2 cellular contexts compared by ENCODE assay signal in the genomic region with DNA sequence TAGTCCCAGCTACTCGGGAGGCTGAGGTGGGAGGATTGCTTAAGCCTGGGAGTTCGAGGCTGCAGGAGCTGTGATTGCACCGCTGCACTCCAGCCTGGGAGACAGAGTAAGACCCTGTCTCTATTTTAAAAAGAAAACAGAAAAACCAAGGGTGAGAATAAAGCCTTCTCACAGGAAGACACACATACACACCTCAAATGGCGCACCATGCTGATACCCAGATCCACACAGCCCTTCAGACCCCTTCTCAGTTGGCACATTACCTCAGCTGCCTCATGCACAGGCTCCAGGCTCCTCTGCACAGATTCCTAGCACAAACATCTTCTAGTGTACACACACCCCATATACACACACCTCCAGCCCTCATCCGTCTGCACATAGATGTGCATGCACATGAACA.
TF ChIP-seq lines count a peak whose summit lies in the region.

No MANE protein-coding gene starts in this region.

TF ChIP-seq in GM12891, 5 proteins besides CTCF, POLR2A, EP300 and RAD21:
- TF ChIP-seq SPI1 (IDR thresholded peaks at IDR 0.05; ENCODE audit: low read depth, low read length) = no peak
- TF ChIP-seq POLR2AphosphoS5 (IDR thresholded peaks at IDR 0.05; ENCODE audit: low read depth, low read length) = no peak
- TF ChIP-seq POU2F2 (IDR thresholded peaks at IDR 0.05; ENCODE audit: low read depth, low read length) = no peak
- no peak for TF ChIP-seq TAF1 (IDR thresholded peaks at IDR 0.05; ENCODE audit: low read depth, low read length)
- no peak for TF ChIP-seq PAX5 (IDR thresholded peaks at IDR 0.05; ENCODE audit: insufficient read depth, low read length, severe bottlenecking)

TF ChIP-seq in GM12878, 131 proteins besides CTCF, POLR2A, EP300 and RAD21:
- TF ChIP-seq SMARCA5 (IDR thresholded peaks at IDR 0.05) = 0 out of 2 replicates have a peak, but pooled peaks have one; percentile 1
- TF ChIP-seq, protein P1, sequence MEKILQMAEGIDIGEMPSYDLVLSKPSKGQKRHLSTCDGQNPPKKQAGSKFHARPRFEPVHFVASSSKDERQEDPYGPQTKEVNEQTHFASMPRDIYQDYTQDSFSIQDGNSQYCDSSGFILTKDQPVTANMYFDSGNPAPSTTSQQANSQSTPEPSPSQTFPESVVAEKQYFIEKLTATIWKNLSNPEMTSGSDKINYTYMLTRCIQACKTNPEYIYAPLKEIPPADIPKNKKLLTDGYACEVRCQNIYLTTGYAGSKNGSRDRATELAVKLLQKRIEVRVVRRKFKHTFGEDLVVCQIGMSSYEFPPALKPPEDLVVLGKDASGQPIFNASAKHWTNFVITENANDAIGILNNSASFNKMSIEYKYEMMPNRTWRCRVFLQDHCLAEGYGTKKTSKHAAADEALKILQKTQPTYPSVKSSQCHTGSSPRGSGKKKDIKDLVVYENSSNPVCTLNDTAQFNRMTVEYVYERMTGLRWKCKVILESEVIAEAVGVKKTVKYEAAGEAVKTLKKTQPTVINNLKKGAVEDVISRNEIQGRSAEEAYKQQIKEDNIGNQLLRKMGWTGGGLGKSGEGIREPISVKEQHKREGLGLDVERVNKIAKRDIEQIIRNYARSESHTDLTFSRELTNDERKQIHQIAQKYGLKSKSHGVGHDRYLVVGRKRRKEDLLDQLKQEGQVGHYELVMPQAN (conservative IDR thresholded peaks at IDR 0.05) = no peak
